ENCODE assay signal across 1 cellular context in the genomic region with DNA sequence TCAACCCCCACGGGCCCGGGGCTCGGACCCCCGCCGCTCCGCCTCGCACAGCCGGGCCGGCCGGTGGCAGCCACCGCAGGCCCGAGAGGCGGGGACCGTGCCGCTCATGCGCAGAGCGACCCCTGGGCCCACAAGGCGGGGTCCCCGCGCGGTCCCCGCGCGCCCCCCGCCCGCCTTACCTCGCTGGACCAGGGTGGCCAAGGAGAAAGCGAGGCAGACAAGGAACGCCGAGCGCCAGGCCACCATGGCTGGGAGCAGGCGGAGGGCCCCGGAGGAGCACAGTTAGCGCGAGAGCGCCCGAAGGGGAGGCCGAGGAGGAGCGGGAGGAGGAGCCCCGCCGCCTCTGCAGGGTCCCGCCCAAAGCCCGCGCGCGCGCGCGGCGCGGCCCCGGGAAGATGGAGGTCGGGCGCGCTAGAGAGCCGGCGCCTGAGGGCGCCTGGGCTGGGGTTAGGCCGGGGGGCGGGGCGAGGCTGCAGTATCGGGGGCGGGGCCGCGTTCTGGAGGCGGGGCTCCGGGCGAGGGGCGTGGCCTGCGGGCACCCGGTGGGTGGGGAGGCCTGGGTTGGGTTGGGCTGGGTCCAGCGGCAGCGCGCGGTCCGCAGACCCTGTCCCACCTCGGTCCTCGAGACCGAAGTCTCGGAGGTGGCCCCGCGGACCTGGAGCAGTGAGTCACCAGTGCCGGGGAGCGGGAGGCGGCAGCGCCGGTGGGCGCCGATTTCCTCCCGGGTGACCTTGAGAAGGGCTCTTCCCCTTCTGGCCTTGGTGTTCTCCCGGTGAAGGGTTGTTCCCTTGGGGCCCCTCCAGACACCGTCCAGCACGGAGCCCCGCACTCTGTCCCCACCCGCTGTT.
A peak's percentile ranks its signal among the peaks of the same experiment; 100 is the strongest.
TF ChIP-seq lines count a peak whose summit lies in the region.

CD99L2 (minus strand) TSS at position 326 of the 848 bp plus-strand sequence; CDS start at position 246, 80 bp downstream.

TF ChIP-seq in GM12878, 131 proteins besides CTCF, POLR2A, EP300 and RAD21 (continued from another document):
- TF ChIP-seq, protein P1, sequence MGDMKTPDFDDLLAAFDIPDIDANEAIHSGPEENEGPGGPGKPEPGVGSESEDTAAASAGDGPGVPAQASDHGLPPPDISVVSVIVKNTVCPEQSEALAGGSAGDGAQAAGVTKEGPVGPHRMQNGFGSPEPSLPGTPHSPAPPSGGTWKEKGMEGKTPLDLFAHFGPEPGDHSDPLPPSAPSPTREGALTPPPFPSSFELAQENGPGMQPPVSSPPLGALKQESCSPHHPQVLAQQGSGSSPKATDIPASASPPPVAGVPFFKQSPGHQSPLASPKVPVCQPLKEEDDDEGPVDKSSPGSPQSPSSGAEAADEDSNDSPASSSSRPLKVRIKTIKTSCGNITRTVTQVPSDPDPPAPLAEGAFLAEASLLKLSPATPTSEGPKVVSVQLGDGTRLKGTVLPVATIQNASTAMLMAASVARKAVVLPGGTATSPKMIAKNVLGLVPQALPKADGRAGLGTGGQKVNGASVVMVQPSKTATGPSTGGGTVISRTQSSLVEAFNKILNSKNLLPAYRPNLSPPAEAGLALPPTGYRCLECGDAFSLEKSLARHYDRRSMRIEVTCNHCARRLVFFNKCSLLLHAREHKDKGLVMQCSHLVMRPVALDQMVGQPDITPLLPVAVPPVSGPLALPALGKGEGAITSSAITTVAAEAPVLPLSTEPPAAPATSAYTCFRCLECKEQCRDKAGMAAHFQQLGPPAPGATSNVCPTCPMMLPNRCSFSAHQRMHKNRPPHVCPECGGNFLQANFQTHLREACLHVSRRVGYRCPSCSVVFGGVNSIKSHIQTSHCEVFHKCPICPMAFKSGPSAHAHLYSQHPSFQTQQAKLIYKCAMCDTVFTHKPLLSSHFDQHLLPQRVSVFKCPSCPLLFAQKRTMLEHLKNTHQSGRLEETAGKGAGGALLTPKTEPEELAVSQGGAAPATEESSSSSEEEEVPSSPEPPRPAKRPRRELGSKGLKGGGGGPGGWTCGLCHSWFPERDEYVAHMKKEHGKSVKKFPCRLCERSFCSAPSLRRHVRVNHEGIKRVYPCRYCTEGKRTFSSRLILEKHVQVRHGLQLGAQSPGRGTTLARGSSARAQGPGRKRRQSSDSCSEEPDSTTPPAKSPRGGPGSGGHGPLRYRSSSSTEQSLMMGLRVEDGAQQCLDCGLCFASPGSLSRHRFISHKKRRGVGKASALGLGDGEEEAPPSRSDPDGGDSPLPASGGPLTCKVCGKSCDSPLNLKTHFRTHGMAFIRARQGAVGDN (IDR thresholded peaks at IDR 0.05): peak; percentile 40; the same call in 1 of the 2 replicates
- TF ChIP-seq BACH1 (IDR thresholded peaks at IDR 0.05; ENCODE audit: borderline replicate concordance): peak; percentile 54; the same call in 1 of the 2 replicates
- TF ChIP-seq PML (IDR thresholded peaks at IDR 0.05; ENCODE audit: low read length): peak; percentile 50; the same call in 1 of the 2 replicates
- TF ChIP-seq BHLHE40 (IDR thresholded peaks at IDR 0.05; ENCODE audit: borderline replicate concordance in 1 of 2, low read depth in 2 of 2, low read length in 1 of 2): peak in 1 of 2 experiments; percentile 38; a peak in 1 of 4 replicates
- 0 out of 2 replicates have a peak, but pooled peaks have one; percentile 25 for TF ChIP-seq NRF1 (conservative IDR thresholded peaks at IDR 0.05; ENCODE audit: low read depth, low read length)
- peak; percentile 90 for TF ChIP-seq NFXL1 (IDR thresholded peaks at IDR 0.05; ENCODE audit: borderline replicate concordance)
- TF ChIP-seq, protein P2, sequence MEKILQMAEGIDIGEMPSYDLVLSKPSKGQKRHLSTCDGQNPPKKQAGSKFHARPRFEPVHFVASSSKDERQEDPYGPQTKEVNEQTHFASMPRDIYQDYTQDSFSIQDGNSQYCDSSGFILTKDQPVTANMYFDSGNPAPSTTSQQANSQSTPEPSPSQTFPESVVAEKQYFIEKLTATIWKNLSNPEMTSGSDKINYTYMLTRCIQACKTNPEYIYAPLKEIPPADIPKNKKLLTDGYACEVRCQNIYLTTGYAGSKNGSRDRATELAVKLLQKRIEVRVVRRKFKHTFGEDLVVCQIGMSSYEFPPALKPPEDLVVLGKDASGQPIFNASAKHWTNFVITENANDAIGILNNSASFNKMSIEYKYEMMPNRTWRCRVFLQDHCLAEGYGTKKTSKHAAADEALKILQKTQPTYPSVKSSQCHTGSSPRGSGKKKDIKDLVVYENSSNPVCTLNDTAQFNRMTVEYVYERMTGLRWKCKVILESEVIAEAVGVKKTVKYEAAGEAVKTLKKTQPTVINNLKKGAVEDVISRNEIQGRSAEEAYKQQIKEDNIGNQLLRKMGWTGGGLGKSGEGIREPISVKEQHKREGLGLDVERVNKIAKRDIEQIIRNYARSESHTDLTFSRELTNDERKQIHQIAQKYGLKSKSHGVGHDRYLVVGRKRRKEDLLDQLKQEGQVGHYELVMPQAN (conservative IDR thresholded peaks at IDR 0.05): 0 out of 2 replicates have a peak, but pooled peaks have one; percentile 21
- TF ChIP-seq TAF1 (IDR thresholded peaks at IDR 0.05; ENCODE audit: borderline replicate concordance, low read depth, low read length): peak; percentile 53; the same call in 1 of the 2 replicates
- peak; percentile 77 for TF ChIP-seq YY1 (IDR thresholded peaks at IDR 0.05; ENCODE audit: low read depth, low read length)
- peak; percentile 31 for TF ChIP-seq MEF2B (IDR thresholded peaks at IDR 0.05; ENCODE audit: partially characterized antibody, poor library complexity, severe bottlenecking)
- TF ChIP-seq DPF2 (IDR thresholded peaks at IDR 0.05): 0 out of 2 replicates have a peak, but pooled peaks have one; percentile 19
- TF ChIP-seq SUZ12 (IDR thresholded peaks at IDR 0.05; ENCODE audit: unreplicated experiment): no peak
- TF ChIP-seq RUNX3 (IDR thresholded peaks at IDR 0.05; ENCODE audit: low read length): peak; percentile 25; the same call in 1 of the 2 replicates
